17 cellular contexts compared by ENCODE assay signal in the genomic region with DNA sequence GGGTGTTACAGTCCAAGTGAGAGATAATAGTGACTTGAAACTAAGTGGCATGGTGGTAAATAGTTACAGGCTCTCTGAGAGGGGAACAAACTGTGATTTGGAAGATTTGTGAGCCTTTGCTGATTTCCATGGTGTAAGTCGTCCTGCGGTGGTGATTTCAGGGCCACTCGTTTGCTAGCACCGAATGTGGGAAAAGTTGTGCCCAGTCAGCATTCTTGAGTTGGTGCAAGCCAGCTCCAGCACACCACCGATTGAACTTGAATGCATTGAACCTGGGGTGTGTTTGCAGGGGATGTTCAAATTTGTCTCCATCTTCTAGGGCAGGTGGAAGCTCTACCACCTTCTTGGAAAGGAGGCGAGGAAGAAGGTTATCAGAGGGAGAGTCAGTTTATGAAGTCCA. TPM values are rescaled to one million over a fixed set of nuclear protein-coding genes. Genes with fewer than 3 reads are reported as not detected.
DNase-seq lines count a peak whose midpoint lies in the region; ATAC-seq and TF ChIP-seq lines count a peak whose summit lies in the region.
"Had no signal": no experiment of that assay in that cellular context is flagged by ENCODE, and none has a peak within 500 bp of the region (broad histone marks: within the 10 kb centered on the region; RNA-seq: fewer than 3 reads in every experiment).

No MANE protein-coding gene starts in this region.

- H3K27me3 ChIP-seq in ACC112 (ENCODE audit: insufficient read depth, low read length) (no peaks in the 10 kb centered on the region), skeletal muscle tissue (ENCODE audit: control insufficient read depth in 3 of 3, insufficient read depth in 3 of 3, low read length in 3 of 3) (no peaks in the 10 kb centered on the region), osteoblast (ENCODE audit: insufficient read depth, low read length) (no peaks in the 10 kb centered on the region)
- H3K27me3 ChIP-seq: right atrium auricular region had no signal

- CTCF ChIA-PET in OCI-LY7 (lab: Charles Lee; ENCODE audit: unreplicated experiment) = interaction anchor here (2.5 kb wide), 1 partner anchor 22 kb away, joined by 10 read pairs; the partner anchor contains the start of gene MAPKBP1

- DNase-seq in OCI-LY7 (ENCODE audit: low spot score) = no peak
- no peak for DNase-seq in endothelial cell (ENCODE audit: low spot score)
- no peak for DNase-seq in CD14-positive monocyte (ENCODE audit: low spot score)
- DNase-seq in osteoblast (ENCODE audit: insufficient read length, low spot score, missing footprints) = no peak
- DNase-seq: activated CD4-positive, alpha-beta T cell treated with anti-CD3 and anti-CD28 coated beads for 4 hours; AML-193; DMS79 treated with DMSO at 0.1 percent for 48 hours; natural killer cell; NCI-H1092 treated with DMSO at 0.1 percent for 48 hours; NCI-H345; OCI-M1; T-cell had no signal

- H2AFZ ChIP-seq in ACC112 (ENCODE audit: low read length, unreplicated experiment) (no peak overlapping the region), OCI-LY7 (ENCODE audit: low read length) (0 out of 2 replicates have a peak overlapping the region, but pooled peaks have one; percentile 43), osteoblast (ENCODE audit: low read length) (no peak overlapping the region)

- H3K4me3 ChIP-seq in ACC112 (ENCODE audit: low read depth, low read length) (no peak overlapping the region), OCI-LY7 (ENCODE audit: low read depth, low read length, poor library complexity, severe bottlenecking) (peak overlapping the region; percentile 4), skeletal muscle tissue (ENCODE audit: low read length in 3 of 3) (no peak overlapping the region), osteoblast (ENCODE audit: insufficient read depth, low read length) (no peak overlapping the region)
- H3K4me3 ChIP-seq: right atrium auricular region had no signal

- H3K36me3 ChIP-seq in ACC112 (ENCODE audit: insufficient read depth, low read length) (peaks cover 6% of the 10 kb centered on the region; the same call in 1 of the 2 replicates), OCI-LY7 (ENCODE audit: insufficient read depth, low read length) (peaks cover 11% of the 10 kb centered on the region), skeletal muscle tissue (ENCODE audit: control insufficient read depth in 3 of 3, insufficient read depth in 3 of 3, low read length in 3 of 3) (peaks cover 2 to 6% (median 5%) of the 10 kb centered on the region in 3 donors), osteoblast (ENCODE audit: insufficient read depth, low read length) (peaks cover 8% of the 10 kb centered on the region)

- peak overlapping the region; percentile 38 for H3K4me2 ChIP-seq in OCI-LY7 (ENCODE audit: low read length)
- no peak overlapping the region for H3K4me2 ChIP-seq in osteoblast (ENCODE audit: insufficient read depth, low read length)

- no peak overlapping the region for H3K9ac ChIP-seq in skeletal muscle tissue (ENCODE audit: low read depth in 1 of 3, low read length in 3 of 3)

- H3K4me1 ChIP-seq in ACC112 (ENCODE audit: control insufficient read depth, insufficient read depth, low read length, unreplicated experiment) (peaks cover 51% of the 10 kb centered on the region), OCI-LY7 (ENCODE audit: insufficient read depth, low read length, poor library complexity, severe bottlenecking) (peaks cover 51% of the 10 kb centered on the region), skeletal muscle tissue (ENCODE audit: control insufficient read depth in 3 of 3, insufficient read depth in 3 of 3, low read length in 3 of 3) (peaks cover 23 to 30% (median 24%) of the 10 kb centered on the region in 3 donors), osteoblast (ENCODE audit: insufficient read depth, low read length) (peaks cover 31% of the 10 kb centered on the region)

- peaks cover 6% of the 10 kb centered on the region for H3K27me3 Mint-ChIP-seq in endothelial cell (ENCODE audit: unreplicated experiment)
- peaks cover 0 to 2% (median 0%) of the 10 kb centered on the region in 3 donors for H3K27me3 Mint-ChIP-seq in CD14-positive monocyte (ENCODE audit: low read depth in 3 of 3)
- H3K27me3 Mint-ChIP-seq: T-cell had no signal

- TF ChIP-seq CTCF in OCI-LY7 (conservative IDR thresholded peaks at IDR 0.05; ENCODE audit: low read length) (no peak), endothelial cell (IDR thresholded peaks at IDR 0.05; ENCODE audit: unreplicated experiment) (no peak), CD14-positive monocyte (IDR thresholded peaks at IDR 0.05) (no peak), osteoblast (IDR thresholded peaks at IDR 0.05; ENCODE audit: extremely low read depth, low read depth, low read length) (no peak)

- H3K4me3 Mint-ChIP-seq in endothelial cell (ENCODE audit: unreplicated experiment) = no peak overlapping the region
- no peak overlapping the region for H3K4me3 Mint-ChIP-seq in CD14-positive monocyte
- H3K4me3 Mint-ChIP-seq: natural killer cell, T-cell had no signal

- POLR2A ChIA-PET in OCI-LY7 (lab: Charles Lee) = interaction anchor here (0.7 to 1.4 kb wide), 3 partner anchors 17 to 22 kb away, joined by 3 to 4 read pairs (median 3); partner anchors contain the start of gene MAPKBP1

- no peak for ATAC-seq in HG02938 (IDR thresholded peaks at IDR 0.05; ENCODE audit: unreplicated experiment)
- ATAC-seq in GM19035 (IDR thresholded peaks at IDR 0.05; ENCODE audit: unreplicated experiment) = no peak
- ATAC-seq: natural killer cell, T-cell had no signal

- no TSS peak for BruUV-seq in OCI-LY7 (replicated peaks; lab: Mats Ljungman, UMichigan)

- H3K36me3 Mint-ChIP-seq in endothelial cell (ENCODE audit: low read depth, unreplicated experiment) (peaks cover 5% of the 10 kb centered on the region), CD14-positive monocyte (peaks cover 15 to 24% of the 10 kb centered on the region in 2 donors)
- H3K36me3 Mint-ChIP-seq: natural killer cell had no signal

- H3K4me1 Mint-ChIP-seq in endothelial cell (ENCODE audit: unreplicated experiment) (peaks cover 44% of the 10 kb centered on the region), CD14-positive monocyte (peaks cover 8% of the 10 kb centered on the region)

- no peaks in the 10 kb centered on the region for H3K9me2 ChIP-seq in OCI-LY7 (ENCODE audit: insufficient read depth, low read length)

- H3K9me3 ChIP-seq in OCI-LY7 (ENCODE audit: low read length) = 0 out of 2 replicates have a peak, but pooled peaks cover 4% of the 10 kb centered on the region
- H3K9me3 ChIP-seq in skeletal muscle tissue (ENCODE audit: control insufficient read depth in 3 of 3, low read length in 3 of 3) = no peaks in the 10 kb centered on the region
- H3K9me3 ChIP-seq in osteoblast (ENCODE audit: low read depth, low read length) = no peaks in the 10 kb centered on the region
- H3K9me3 ChIP-seq: right atrium auricular region had no signal

- intact Hi-C loops in OCI-LY7 (cut with micrococcal nuclease; ENCODE audit: unreplicated experiment) (loop anchor here (2.0 kb wide), 1 partner anchor 21 kb away; the partner anchor contains the start of gene MAPKBP1), CD14-positive monocyte (cut with micrococcal nuclease) (no loop called here)

- H3K27ac ChIP-seq in ACC112 (ENCODE audit: low read depth, low read length) = peak overlapping the region; percentile 63; the same call in 1 of the 2 replicates
- peak overlapping the region; percentile 56 for H3K27ac ChIP-seq in OCI-LY7 (ENCODE audit: low read depth, low read length, poor library complexity, severe bottlenecking)
- peak overlapping the region; percentile 36 for H3K27ac ChIP-seq in skeletal muscle tissue (ENCODE audit: low read depth, low read length)
- H3K27ac ChIP-seq in osteoblast (ENCODE audit: low read depth, low read length) = no peak overlapping the region
- H3K27ac ChIP-seq: right atrium auricular region had no signal

- H3K9me3 Mint-ChIP-seq in endothelial cell (ENCODE audit: unreplicated experiment) (no peaks in the 10 kb centered on the region), CD14-positive monocyte (no peaks in the 10 kb centered on the region)
- H3K9me3 Mint-ChIP-seq: natural killer cell, T-cell had no signal

- H4K20me1 ChIP-seq in OCI-LY7 (ENCODE audit: insufficient read depth, low read length) (no peaks in the 10 kb centered on the region), osteoblast (ENCODE audit: insufficient read depth, low read length) (peaks cover 7% of the 10 kb centered on the region)

- H3K79me2 ChIP-seq in ACC112 (ENCODE audit: control insufficient read depth, insufficient read depth, low read length, unreplicated experiment) = peaks cover 32% of the 10 kb centered on the region
- H3K79me2 ChIP-seq in OCI-LY7 (ENCODE audit: insufficient read depth, low read depth, low read length) = no peaks in the 10 kb centered on the region
- peaks cover 54% of the 10 kb centered on the region for H3K79me2 ChIP-seq in osteoblast (ENCODE audit: insufficient read depth, low read length)

- H3K27ac Mint-ChIP-seq in endothelial cell (ENCODE audit: unreplicated experiment) (peak overlapping the region; percentile 89), CD14-positive monocyte (no peak overlapping the region)
- H3K27ac Mint-ChIP-seq: natural killer cell had no signal

RNA-seq across cellular contexts. Expression of gene MAPKBP1, which starts 21.7 kb away (rescaled TPM):
- 13.4 and 14.5 TPM in 2 replicates for total RNA-seq in OCI-LY7 (2014; rRNA removed; shearing (Covaris generic))
- total RNA-seq in OCI-LY7 (2022) = 17.4 and 22.3 TPM in 2 replicates
- total RNA-seq in endothelial cell (ENCODE audit: unreplicated experiment) = 36.2 TPM
- 10.4 TPM for total RNA-seq in skeletal muscle tissue
- 1 to 10 TPM in 1 of 2 donors, under 1 TPM in 1; 0.76 to 1.1 TPM for polyA plus RNA-seq in CD14-positive monocyte
- total RNA-seq in osteoblast = 22.8 and 25.6 TPM in 2 replicates

RNA-seq across cellular contexts. Expression of gene JMJD7, which starts 31.9 kb away (rescaled TPM):
- 3.0 and 5.4 TPM in 2 replicates for total RNA-seq in OCI-LY7 (2014; rRNA removed; shearing (Covaris generic))
- total RNA-seq in OCI-LY7 (2022) (14.1 and 16.0 TPM in 2 replicates), endothelial cell (ENCODE audit: unreplicated experiment) (13.8 TPM), skeletal muscle tissue (1.0 TPM), osteoblast (1.2 and 1.4 TPM in 2 replicates)
- 10 to 100 TPM; 11.3 to 15.2 TPM for polyA plus RNA-seq in CD14-positive monocyte

RNA-seq across cellular contexts. Expression of gene PLA2G4B, which starts 42.7 kb away (rescaled TPM):
- 9.4 and 11.1 TPM in 2 replicates for total RNA-seq in OCI-LY7 (2014; rRNA removed; shearing (Covaris generic))
- total RNA-seq in OCI-LY7 (2022) (9.5 and 12.0 TPM in 2 replicates), endothelial cell (ENCODE audit: unreplicated experiment) (2.9 TPM), skeletal muscle tissue (1.6 TPM), osteoblast (0.72 and 1.2 TPM in 2 replicates)
- 1 to 10 TPM in 1 of 2 donors, under 1 TPM in 1; 0.31 to 1.6 TPM for polyA plus RNA-seq in CD14-positive monocyte
